In genomic region chr20:43438578-43439316, GRCh38 we compare ENCODE assay signal across 17 cellular contexts. TPM values are rescaled to one million over a fixed set of nuclear protein-coding genes. Genes with fewer than 3 reads are reported as not detected.
DNase-seq lines count a peak whose midpoint lies in the region; ATAC-seq and TF ChIP-seq lines count a peak whose summit lies in the region.
"Had no signal": no experiment of that assay in that cellular context is flagged by ENCODE, and none has a peak within 500 bp of the region (broad histone marks: within the 10 kb centered on the region; RNA-seq: fewer than 3 reads in every experiment).

No MANE protein-coding gene starts in this region.

- peak overlapping the region; percentile 25 for H3K4me3 ChIP-seq in OCI-LY3 (ENCODE audit: low read length)
- no peak overlapping the region for H3K4me3 ChIP-seq in GM23248
- H3K4me3 ChIP-seq: BLaER1, K562, left lung had no signal

- in situ Hi-C loops in GM23248 (cut with MboI) = no loop called here

- H2AFZ ChIP-seq in OCI-LY3 (ENCODE audit: low read depth, low read length) (no peak overlapping the region), GM23248 (no peak overlapping the region)

- no peak overlapping the region for H3K27ac ChIP-seq in OCI-LY3 (ENCODE audit: low read length)
- H3K27ac ChIP-seq in GM23248 = no peak overlapping the region
- H3K27ac ChIP-seq: BLaER1, left lung had no signal

- DNase-seq in GM20000 (ENCODE audit: low spot score) (peak; percentile 44), superior temporal gyrus (ENCODE audit: extremely low spot score) (no peak), SIG-M5 treated with dmso at 0.1 percent for 504 hours (lab: John Stamatoyannopoulos, UW; ENCODE audit: unreplicated experiment) (no peak), GM23248 (no peak)
- no peak for DNase-seq in activated CD4-positive, alpha-beta T cell treated with anti-CD3 and anti-CD28 coated beads, Interleukin-2, amount 50 U/mL, for 48 hours
- DNase-seq: anterior cingulate cortex; effector CD8-positive, alpha-beta T cell; H7; left lung; NCI-H2107; OCI-M1; T-helper 2 cell had no signal

- TF ChIP-seq CTCF in GM20000 (IDR thresholded peaks at IDR 0.05; ENCODE audit: extremely low read depth, missing control alignments) (no peak), OCI-LY3 (IDR thresholded peaks at IDR 0.05; ENCODE audit: low read depth, low read length) (no peak)

- H3F3A ChIP-seq in GM23248 (ENCODE audit: insufficient read depth) = no peaks in the 10 kb centered on the region

- ATAC-seq in GM18511 (IDR thresholded peaks at IDR 0.05; ENCODE audit: unreplicated experiment) (peak; percentile 91), HG02981 (IDR thresholded peaks at IDR 0.05; ENCODE audit: unreplicated experiment) (peak; percentile 84)
- ATAC-seq: K562, left lung had no signal

- H3K27me3 ChIP-seq in OCI-LY3 (ENCODE audit: low read depth, low read length) = peaks cover 49% of the 10 kb centered on the region
- peaks cover 3% of the 10 kb centered on the region; the same call in 1 of the 2 replicates for H3K27me3 ChIP-seq in GM23248 (replicated peaks; ENCODE audit: insufficient read depth)
- H3K27me3 ChIP-seq: BLaER1 had no signal

- H4K20me1 ChIP-seq in OCI-LY3 (ENCODE audit: insufficient read depth, low read length) = no peaks in the 10 kb centered on the region
- H4K20me1 ChIP-seq in GM23248 (ENCODE audit: insufficient read depth) = no peaks in the 10 kb centered on the region
- H4K20me1 ChIP-seq: BLaER1 had no signal

- H3K4me1 ChIP-seq in OCI-LY3 (ENCODE audit: low read length) (peaks cover 18% of the 10 kb centered on the region), GM23248 (ENCODE audit: insufficient read depth) (0 out of 2 replicates have a peak, but pooled peaks cover 3% of the 10 kb centered on the region)
- H3K4me1 ChIP-seq: BLaER1, left lung had no signal

- H3K36me3 ChIP-seq in OCI-LY3 (replicated peaks; ENCODE audit: low read depth, low read length) = no peaks in the 10 kb centered on the region
- H3K36me3 ChIP-seq in GM23248 (ENCODE audit: low read depth) = no peaks in the 10 kb centered on the region
- H3K36me3 ChIP-seq: BLaER1, left lung had no signal

- no peaks in the 10 kb centered on the region for H3K79me2 ChIP-seq in OCI-LY3 (ENCODE audit: low read length)
- H3K79me2 ChIP-seq in GM23248 (ENCODE audit: insufficient read depth) = no peaks in the 10 kb centered on the region

- H3K9me3 ChIP-seq in OCI-LY3 (ENCODE audit: insufficient read depth, low read length) (no peaks in the 10 kb centered on the region), GM23248 (ENCODE audit: low read depth) (no peaks in the 10 kb centered on the region)
- H3K9me3 ChIP-seq: BLaER1, left lung had no signal

- no peak overlapping the region for H3K9ac ChIP-seq in OCI-LY3 (ENCODE audit: low read length)
- no peak overlapping the region for H3K9ac ChIP-seq in GM23248
- H3K9ac ChIP-seq: BLaER1 had no signal

- no peaks in the 10 kb centered on the region for H3K9me2 ChIP-seq in GM23248 (ENCODE audit: insufficient read depth)

- H3K4me2 ChIP-seq in OCI-LY3 (ENCODE audit: low read length) (peak overlapping the region; percentile 56), GM23248 (ENCODE audit: unreplicated experiment) (no peak overlapping the region)
- H3K4me2 ChIP-seq: BLaER1 had no signal

- WGBS in GM23248 (ENCODE audit: low coverage in 1 of 2, low lambda C conversion rate in 2 of 2, missing lambda C conversion rate in 2 of 2), 2 experiments = 38 to 49% methylated on average over 7 of the region's 7 CpGs

RNA-seq across cellular contexts. Expression of gene SRSF6, which starts 18.9 kb away (rescaled TPM):
- total RNA-seq in GM23248 (2014; rRNA removed; shearing (Covaris generic)) = 44.0 and 44.8 TPM in 2 replicates
- polyA plus RNA-seq in GM23248 (2016; fragmentation: Nextera tagmentation; extraction: Ambion mirVana) = 87.5 and 94.7 TPM in 2 replicates
